8 cellular contexts compared by ENCODE assay signal in genomic region chr1:89483010-89483756, GRCh38. TPM values are rescaled to one million over a fixed set of nuclear protein-coding genes. Genes with fewer than 3 reads are reported as not detected.
DNase-seq lines count a peak whose midpoint lies in the region; ATAC-seq and TF ChIP-seq lines count a peak whose summit lies in the region.

No MANE protein-coding gene starts in this region.

- DNase-seq in CD4-positive, alpha-beta T cell = peak; percentile 57 to 76 (median 72)
- DNase-seq in H4 (ENCODE audit: low spot score) (peak; percentile 52), NCI-H146 treated with DMSO at 0.1 percent for 48 hours (lab: John Stamatoyannopoulos, UW; ENCODE audit: unreplicated experiment) (peak; percentile 76), T-cell (peak; percentile 40 to 85 (median 70)), amniotic epithelial cell (ENCODE audit: low read depth) (peak; percentile 72), left ventricle myocardium inferior (peak; percentile 50), retina (peak; percentile 64)

- TF ChIP-seq CTCF in CD4-positive, alpha-beta T cell (IDR thresholded peaks at IDR 0.05) = peak; percentile 88
- TF ChIP-seq CTCF in left ventricle myocardium inferior (IDR thresholded peaks at IDR 0.05; ENCODE audit: borderline replicate concordance) = peak; percentile 87

- POLR2A ChIA-PET in CD4-positive, alpha-beta T cell (lab: Charles Lee) = interaction anchor here (0.7 to 3.0 kb wide), 4 partner anchors 123 to 280 kb away, joined by 3 to 22 read pairs (median 4); no protein-coding TSS in a partner anchor
- POLR2A ChIA-PET in T-cell (lab: Charles Lee) = interaction anchor here (0.6 to 1.2 kb wide), 2 partner anchors 125 to 128 kb away, joined by 5 to 6 read pairs; no protein-coding TSS in a partner anchor

- intact Hi-C loops in CD4-positive, alpha-beta T cell (cut with DNase I, micrococcal nuclease) = loop anchor here (2.0 to 5.0 kb wide), 8 partner anchors 39 to 504 kb away; partner anchors contain the start of genes LRRC8B (in 2 of the 2) and LRRC8C (in 1 of the 2)
- intact Hi-C loops in left ventricle myocardium inferior (cut with micrococcal nuclease) = loop anchor here (5.0 kb wide), 2 partner anchors 119 to 279 kb away; no protein-coding TSS in a partner anchor

- peak; percentile 95 for ATAC-seq in CD4-positive, alpha-beta T cell (ENCODE audit: poor library complexity)
- ATAC-seq in T-cell (replicated peaks in 1 of 4) (peak; percentile 85 to 94 (median 88)), HG02759 (IDR thresholded peaks at IDR 0.05; ENCODE audit: unreplicated experiment) (no peak)

- H3K9me3 Mint-ChIP-seq in CD4-positive, alpha-beta T cell = peaks cover 2% of the 10 kb centered on the region
- peaks cover 0 to 14% (median 5%) of the 10 kb centered on the region in 3 donors for H3K9me3 Mint-ChIP-seq in T-cell

- H3K27me3 Mint-ChIP-seq in CD4-positive, alpha-beta T cell = no peaks in the 10 kb centered on the region
- H3K27me3 Mint-ChIP-seq in T-cell = peaks cover 0 to 3% of the 10 kb centered on the region in 2 donors

- H3K36me3 ChIP-seq in left ventricle myocardium inferior = no peaks in the 10 kb centered on the region

- no peak overlapping the region for H3K27ac Mint-ChIP-seq in CD4-positive, alpha-beta T cell
- no peak overlapping the region for H3K27ac Mint-ChIP-seq in T-cell

- CTCF ChIA-PET in CD4-positive, alpha-beta T cell (lab: Charles Lee) = interaction anchor here (0.6 to 3.6 kb wide), 15 partner anchors 15 to 288 kb away, joined by 3 to 38 read pairs (median 3); partner anchors contain the start of gene LRRC8C
- CTCF ChIA-PET in T-cell (lab: Charles Lee) = interaction anchor here (0.6 to 2.6 kb wide), 28 partner anchors 15 to 503 kb away, joined by 3 to 31 read pairs (median 3); partner anchors contain the start of gene LRRC8C (in 1 of the 2)

- no peaks in the 10 kb centered on the region for H3K27me3 ChIP-seq in CD4-positive, alpha-beta T cell (ENCODE audit: control insufficient read depth, insufficient read depth, low read length)
- H3K27me3 ChIP-seq in left ventricle myocardium inferior (ENCODE audit: low read depth) = no peaks in the 10 kb centered on the region

- no peak overlapping the region for H3K27ac ChIP-seq in CD4-positive, alpha-beta T cell (ENCODE audit: low read depth, low read length)
- H3K27ac ChIP-seq in left ventricle myocardium inferior (replicated peaks) = no peak overlapping the region

- no peaks in the 10 kb centered on the region for H3K4me1 ChIP-seq in left ventricle myocardium inferior

- no peaks in the 10 kb centered on the region for H3K9me3 ChIP-seq in CD4-positive, alpha-beta T cell (ENCODE audit: control insufficient read depth, low read length)
- H3K9me3 ChIP-seq in left ventricle myocardium inferior (replicated peaks) = peaks cover 12% of the 10 kb centered on the region

- H3K4me1 Mint-ChIP-seq in CD4-positive, alpha-beta T cell (ENCODE audit: low read depth) = peaks cover 14% of the 10 kb centered on the region
- peaks cover 9 to 13% (median 11%) of the 10 kb centered on the region in 3 donors for H3K4me1 Mint-ChIP-seq in T-cell

- no peak overlapping the region for H3K4me3 Mint-ChIP-seq in CD4-positive, alpha-beta T cell
- no peak overlapping the region for H3K4me3 Mint-ChIP-seq in T-cell

- no peak overlapping the region for H3K4me3 ChIP-seq in left ventricle myocardium inferior

- H3K36me3 Mint-ChIP-seq in CD4-positive, alpha-beta T cell (ENCODE audit: low read depth) = no peaks in the 10 kb centered on the region
- no peaks in the 10 kb centered on the region for H3K36me3 Mint-ChIP-seq in T-cell

RNA-seq across cellular contexts. Expression of gene LRRC8B, which starts 41.4 kb away (rescaled TPM):
- 10 to 100 TPM; 15.4 to 16.8 TPM for total RNA-seq in CD4-positive, alpha-beta T cell
- total RNA-seq in H4 (2014; rRNA removed; shearing (Covaris generic)) = 2.4 and 3.1 TPM in 2 replicates
- total RNA-seq in T-cell (10 to 100 TPM; 13.3 to 17.6 (median 14.9) TPM), left ventricle myocardium inferior (3.6 TPM)
